In genomic region chr12:51593539-51593938, GRCh38 we compare ENCODE assay signal across 8 cellular contexts. TPM values are rescaled to one million over a fixed set of nuclear protein-coding genes. Genes with fewer than 3 reads are reported as not detected.
DNase-seq lines count a peak whose midpoint lies in the region; ATAC-seq and TF ChIP-seq lines count a peak whose summit lies in the region.

No MANE protein-coding gene starts in this region.

- H3K36me3 ChIP-seq in aorta (ENCODE audit: control insufficient read depth in 1 of 2, insufficient read depth in 2 of 2, low read length in 1 of 2) = no peaks in the 10 kb centered on the region

- H3K27me3 Mint-ChIP-seq in HFFc6 (ENCODE audit: insufficient read depth) = no peaks in the 10 kb centered on the region; the same call in 1 of the 2 replicates
- peaks cover 59% of the 10 kb centered on the region for H3K27me3 Mint-ChIP-seq in activated CD4-positive, alpha-beta memory T cell treated with anti-CD3 and anti-CD28 coated beads, Interleukin-2, amount 10 ng/mL, durations not matched to agents 7 days and 5 days

- no peak overlapping the region for H3K27ac Mint-ChIP-seq in HFFc6
- no peak overlapping the region for H3K27ac Mint-ChIP-seq in activated CD4-positive, alpha-beta memory T cell treated with anti-CD3 and anti-CD28 coated beads, Interleukin-2, amount 10 ng/mL, durations not matched to agents 7 days and 5 days

- peaks cover 0 to 1% of the 10 kb centered on the region in 2 donors for H3K27me3 ChIP-seq in aorta (ENCODE audit: control insufficient read depth in 1 of 2, insufficient read depth in 2 of 2, low read length in 1 of 2)

- H3K9me3 ChIP-seq in aorta (ENCODE audit: control insufficient read depth, low read length) = no peaks in the 10 kb centered on the region

- POLR2A ChIA-PET in activated CD4-positive, alpha-beta memory T cell treated with anti-CD3 and anti-CD28 coated beads, Interleukin-2, amount 10 ng/mL, durations not matched to agents 7 days and 5 days (lab: Charles Lee) = interaction anchor here (1.2 kb wide), 1 partner anchor 9 kb away, joined by 3 read pairs; no protein-coding TSS in a partner anchor

- 4 to 6% methylated on average over 5 of the region's 5 CpGs for WGBS in aorta, 2 donors

- intact Hi-C loops in aorta (cut with DNase I) = no loop called here

- H3K4me3 Mint-ChIP-seq in HFFc6 = peak overlapping the region; percentile 89
- H3K4me3 Mint-ChIP-seq in activated CD4-positive, alpha-beta memory T cell treated with anti-CD3 and anti-CD28 coated beads, Interleukin-2, amount 10 ng/mL, durations not matched to agents 7 days and 5 days = no peak overlapping the region

- H3K27ac ChIP-seq in aorta (ENCODE audit: low read depth in 1 of 2, low read length in 2 of 2) = no peak overlapping the region

- peaks cover 63% of the 10 kb centered on the region for H3K4me1 Mint-ChIP-seq in HFFc6 (ENCODE audit: low read depth)
- H3K4me1 Mint-ChIP-seq in activated CD4-positive, alpha-beta memory T cell treated with anti-CD3 and anti-CD28 coated beads, Interleukin-2, amount 10 ng/mL, durations not matched to agents 7 days and 5 days = peaks cover 21% of the 10 kb centered on the region

- H3K36me3 Mint-ChIP-seq in HFFc6 (ENCODE audit: low read depth) = peaks cover 12% of the 10 kb centered on the region
- peaks cover 4% of the 10 kb centered on the region for H3K36me3 Mint-ChIP-seq in activated CD4-positive, alpha-beta memory T cell treated with anti-CD3 and anti-CD28 coated beads, Interleukin-2, amount 10 ng/mL, durations not matched to agents 7 days and 5 days (ENCODE audit: low read depth)

- no peaks in the 10 kb centered on the region for H3K9me3 Mint-ChIP-seq in HFFc6
- no peaks in the 10 kb centered on the region for H3K9me3 Mint-ChIP-seq in activated CD4-positive, alpha-beta memory T cell treated with anti-CD3 and anti-CD28 coated beads, Interleukin-2, amount 10 ng/mL, durations not matched to agents 7 days and 5 days

- ATAC-seq in GM21367 (IDR thresholded peaks at IDR 0.05; ENCODE audit: unreplicated experiment) (no peak), GM18868 (IDR thresholded peaks at IDR 0.05; ENCODE audit: unreplicated experiment) (no peak), aorta (ENCODE audit: low FRiP score) (no peak), HG02759 (IDR thresholded peaks at IDR 0.05; ENCODE audit: unreplicated experiment) (no peak)

- no peak overlapping the region for H3K4me3 ChIP-seq in aorta (ENCODE audit: low read length in 2 of 2)

- CTCF ChIA-PET in activated CD4-positive, alpha-beta memory T cell treated with anti-CD3 and anti-CD28 coated beads, Interleukin-2, amount 10 ng/mL, durations not matched to agents 7 days and 5 days (lab: Charles Lee) = interaction anchor here (0.7 to 0.8 kb wide), 2 partner anchors 11 to 15 kb away, joined by 3 to 5 read pairs; no protein-coding TSS in a partner anchor

- in situ Hi-C loops in ACHN (cut with HindIII; ENCODE audit: low pct_ligation_motif_present, low pct_unique_long_range_greater_than_20kb, low sequenced_read_pairs) = no loop called here

- DNase-seq in ACHN (peak; percentile 74), HFFc6 (peak; percentile 47), iris pigment epithelial cell (ENCODE audit: low read depth) (peak; percentile 74), aorta (no peak)
- DNase-seq in activated CD4-positive, alpha-beta memory T cell treated with anti-CD3 and anti-CD28 coated beads, Interleukin-2, amount 10 ng/mL, durations not matched to agents 7 days and 5 days = peak; percentile 44

- no peak for TF ChIP-seq CTCF in HFFc6 (IDR thresholded peaks at IDR 0.05)

- H3K4me1 ChIP-seq in aorta (ENCODE audit: control insufficient read depth in 1 of 2, insufficient read depth in 2 of 2, low read length in 2 of 2) = no peaks in the 10 kb centered on the region

RNA-seq across cellular contexts. Expression of gene SCN8A, which starts 2.5 kb away (rescaled TPM):
- 10 to 100 TPM; 13.4 to 16.0 (median 15.3) TPM for total RNA-seq in HFFc6 (2021; fragmentation: NEBNext Ultra II Directional; extraction: Animal tissue kit (Norgen Biotek cat#: 25700))
- under 1 TPM; 0.33 to 0.58 TPM for total RNA-seq in activated CD4-positive, alpha-beta memory T cell treated with anti-CD3 and anti-CD28 coated beads, Interleukin-2, amount 10 ng/mL, durations not matched to agents 7 days and 5 days
- under 1 TPM; 0.42 to 0.48 TPM for total RNA-seq in aorta
- polyA plus RNA-seq in aorta = under 1 TPM; under 0.01 to 0.13 TPM

Comparison
In these comparisons a context has a peak if more than half of its experiments do, and no peak if none do; other contexts are left out.
1. DNase-seq: peak in ACHN (single experiment), HFFc6 (single experiment), activated CD4-positive, alpha-beta memory T cell treated with anti-CD3 and anti-CD28 coated beads, Interleukin-2, amount 10 ng/mL, durations not matched to agents 7 days and 5 days (single experiment) and iris pigment epithelial cell (single experiment); none in aorta (0 of 2).
2. RNA of gene SCN8A, which starts 2.5 kb away (total RNA-seq): 13.4 to 16.0 TPM in HFFc6; 0.33 to 0.58 TPM in activated CD4-positive, alpha-beta memory T cell treated with anti-CD3 and anti-CD28 coated beads, Interleukin-2, amount 10 ng/mL, durations not matched to agents 7 days and 5 days and 0.42 to 0.48 TPM in aorta; every median in the first group is over 4 times any median in the second.